ENCODE assay signal across 16 cellular contexts in the genomic region with DNA sequence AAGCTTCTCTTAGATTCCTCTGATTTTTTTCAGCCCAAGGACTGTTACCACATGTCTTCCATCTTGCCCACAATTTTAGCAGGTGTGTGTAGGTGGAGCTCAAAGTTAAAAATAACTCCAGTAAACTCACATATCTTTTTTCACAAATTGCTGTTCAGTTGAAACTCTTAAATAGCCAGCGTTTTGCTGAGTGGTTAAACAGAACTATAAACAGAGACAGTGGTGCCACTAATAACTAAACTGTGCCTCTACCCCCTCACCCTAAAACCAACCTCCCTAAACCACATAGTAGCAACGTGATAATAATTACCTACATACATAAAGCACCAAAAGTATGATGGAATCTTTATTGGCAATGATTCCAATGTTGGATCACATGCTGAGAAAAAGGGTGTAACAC.
DNase-seq lines count a peak whose midpoint lies in the region; ATAC-seq and TF ChIP-seq lines count a peak whose summit lies in the region.
"Had no signal": no experiment of that assay in that cellular context is flagged by ENCODE, and none has a peak within 500 bp of the region (broad histone marks: within the 10 kb centered on the region; RNA-seq: fewer than 3 reads in every experiment).

No MANE protein-coding gene starts in this region.

- H3K9ac ChIP-seq in KMS-11, result no peak overlapping the region; the same call in 1 of the 2 replicates

- no peaks in the 10 kb centered on the region for H3K79me2 ChIP-seq in KMS-11 (ENCODE audit: insufficient read depth, low read depth)

- H3K36me3 ChIP-seq in KMS-11 (ENCODE audit: insufficient read depth) (no peaks in the 10 kb centered on the region), BE2C (no peaks in the 10 kb centered on the region), adrenal gland (replicated peaks in 1 of 2) (no peaks in the 10 kb centered on the region)
- H3K36me3 ChIP-seq: gastrocnemius medialis, right atrium auricular region had no signal

- TF ChIP-seq POLR2A in adrenal gland (IDR thresholded peaks at IDR 0.05), result no peak

- H3K4me1 ChIP-seq in KMS-11 (ENCODE audit: low read depth, poor library complexity, severe bottlenecking), result peaks cover 47% of the 10 kb centered on the region
- no peaks in the 10 kb centered on the region for H3K4me1 ChIP-seq in BE2C
- no peaks in the 10 kb centered on the region for H3K4me1 ChIP-seq in adrenal gland (replicated peaks in 1 of 2)
- H3K4me1 ChIP-seq: gastrocnemius medialis, right atrium auricular region had no signal

- H3K4me2 ChIP-seq in KMS-11, result peak overlapping the region; percentile 54

- H3K27me3 ChIP-seq in KMS-11 (ENCODE audit: insufficient read depth, low read depth) (no peaks in the 10 kb centered on the region), BE2C (no peaks in the 10 kb centered on the region), adrenal gland (no peaks in the 10 kb centered on the region)
- H3K27me3 ChIP-seq: gastrocnemius medialis, right atrium auricular region had no signal

- TF ChIP-seq CTCF in KMS-11 (conservative IDR thresholded peaks at IDR 0.05; ENCODE audit: low read depth, low read length), result no peak
- no peak for TF ChIP-seq CTCF in BE2C (IDR thresholded peaks at IDR 0.05; ENCODE audit: low read depth, low read length)
- TF ChIP-seq CTCF in adrenal gland (IDR thresholded peaks at IDR 0.05), result no peak

- peak overlapping the region; percentile 25; the same call in 1 of the 2 replicates for H2AFZ ChIP-seq in KMS-11 (ENCODE audit: low read depth)

- intact Hi-C loops in adrenal gland (cut with DNase I), result no loop called here

- peak; percentile 86 for ATAC-seq in GM18861 (IDR thresholded peaks at IDR 0.05; ENCODE audit: unreplicated experiment)
- ATAC-seq in GM21447 (IDR thresholded peaks at IDR 0.05; ENCODE audit: unreplicated experiment), result peak; percentile 89
- ATAC-seq in HG02981 (IDR thresholded peaks at IDR 0.05; ENCODE audit: unreplicated experiment), result peak; percentile 85
- ATAC-seq: gastrocnemius medialis, SK-N-SH treated with all-trans-retinoic acid at 6 μM for 48 hours had no signal

- H3K27ac ChIP-seq in KMS-11, result peak overlapping the region; percentile 80
- H3K27ac ChIP-seq in adrenal gland, result no peak overlapping the region
- H3K27ac ChIP-seq: C4-2B, gastrocnemius medialis, right atrium auricular region had no signal

- DNase-seq in BE2C (no peak), NCI-H526 treated with DMSO at 0.1 percent for 48 hours (lab: John Stamatoyannopoulos, UW) (no peak), adrenal gland (no peak), NCI-H1105 (lab: John Stamatoyannopoulos, UW) (no peak)
- DNase-seq: activated CD4-positive, alpha-beta T cell treated with anti-CD3 and anti-CD28 coated beads, Interleukin-2, amount 10 ng/mL, durations not matched to agents 7 days and 5 days; effector CD8-positive, alpha-beta T cell; gastrocnemius medialis; NCI-H1436 treated with DMSO at 0.1 percent for 48 hours; stimulated activated CD4-positive, alpha-beta T cell treated with anti-CD3 and anti-CD28 coated beads, Interleukin-4, amount 100 ng/mL, for 4 hours had no signal

- H3K9me3 ChIP-seq in BE2C (no peaks in the 10 kb centered on the region), adrenal gland (replicated peaks in 1 of 3) (no peaks in the 10 kb centered on the region)
- H3K9me3 ChIP-seq: gastrocnemius medialis had no signal

- H3K4me3 ChIP-seq in KMS-11 (IDR thresholded peaks at IDR 0.05; ENCODE audit: insufficient read depth, low read depth, low read length) (no peak overlapping the region), BE2C (ENCODE audit: low read depth, low read length) (no peak overlapping the region), adrenal gland (no peak overlapping the region)
- H3K4me3 ChIP-seq: gastrocnemius medialis, right atrium auricular region had no signal

- H4K20me1 ChIP-seq in KMS-11 (ENCODE audit: insufficient read depth), result no peaks in the 10 kb centered on the region

- 61 to 77% (median 65%) methylated on average over 2 of the region's 2 CpGs for WGBS in adrenal gland, 4 donors
